Comparison of ENCODE assay signal across 8 cellular contexts in genomic region chr12:47032644-47033043, GRCh38. TPM values are rescaled to one million over a fixed set of nuclear protein-coding genes. Genes with fewer than 3 reads are reported as not detected.
A peak's percentile ranks its signal among the peaks of the same experiment; 100 is the strongest.
DNase-seq lines count a peak whose midpoint lies in the region; ATAC-seq and TF ChIP-seq lines count a peak whose summit lies in the region.

No MANE protein-coding gene starts in this region.

- H3K4me3 Mint-ChIP-seq in MCF 10A (ENCODE audit: unreplicated experiment), result no peak overlapping the region

- no peaks in the 10 kb centered on the region for H3K27me3 Mint-ChIP-seq in MCF 10A (ENCODE audit: insufficient read depth, unreplicated experiment)

- ATAC-seq in GM18861 (IDR thresholded peaks at IDR 0.05; ENCODE audit: unreplicated experiment), result peak; percentile 49
- ATAC-seq in GM19328 (IDR thresholded peaks at IDR 0.05; ENCODE audit: unreplicated experiment), result no peak

- DNase-seq in BJ (ENCODE audit: low read depth) (no peak), NCI-H526 treated with DMSO at 0.1 percent for 48 hours (lab: John Stamatoyannopoulos, UW) (peak; percentile 30), MCF 10A (ENCODE audit: unreplicated experiment) (peak; percentile 62), kidney glomerular epithelial cell (lab: John Stamatoyannopoulos, UW) (peak; percentile 77), tibial artery (no peak), GM19238 (ENCODE audit: insufficient read length, low spot score) (no peak)

- POLR2A ChIA-PET in BJ (lab: Charles Lee), result no interaction called here
- POLR2A ChIA-PET in MCF 10A (lab: Yijun Ruan, JAX), result interaction anchor here (0.7 to 3.5 kb wide), 11 partner anchors 13 to 1042 kb away, joined by 3 to 25 read pairs (median 6); partner anchors contain the start of genes AMIGO2 and PCED1B

- peak overlapping the region; percentile 48 to 62 for H3K27ac ChIP-seq in tibial artery

- no TSS peak for BruUV-seq in MCF 10A (replicated peaks; lab: Mats Ljungman, UMichigan)

- H3K4me1 Mint-ChIP-seq in MCF 10A (ENCODE audit: insufficient read depth, unreplicated experiment), result peaks cover 21% of the 10 kb centered on the region

- H3K36me3 ChIP-seq in BJ (ENCODE audit: control insufficient read depth, insufficient read depth, low read length), result no peaks in the 10 kb centered on the region
- H3K36me3 ChIP-seq in tibial artery, result no peaks in the 10 kb centered on the region

- peaks cover 0 to 18% (median 11%) of the 10 kb centered on the region in 4 donors for H3K4me1 ChIP-seq in tibial artery

- H3K9me3 Mint-ChIP-seq in MCF 10A (ENCODE audit: unreplicated experiment), result no peaks in the 10 kb centered on the region

- H3K27ac Mint-ChIP-seq in MCF 10A (ENCODE audit: low read depth, unreplicated experiment), result peak overlapping the region; percentile 72

- H3K36me3 Mint-ChIP-seq in MCF 10A (ENCODE audit: insufficient read depth, unreplicated experiment), result no peaks in the 10 kb centered on the region

- H3K9me3 ChIP-seq in tibial artery, result no peaks in the 10 kb centered on the region

- TF ChIP-seq CTCF in BJ (IDR thresholded peaks at IDR 0.05; ENCODE audit: insufficient read depth, low read depth, low read length), result peak; percentile 53
- TF ChIP-seq CTCF in MCF 10A (IDR thresholded peaks at IDR 0.05; ENCODE audit: unreplicated experiment), result peak; percentile 51
- TF ChIP-seq CTCF in tibial artery (IDR thresholded peaks at IDR 0.05), result peak; percentile 51 to 85

- intact Hi-C loops in MCF 10A (cut with micrococcal nuclease) (loop anchor here (1.0 to 5.0 kb wide), 6 partner anchors 47 to 654 kb away; partner anchors contain the start of genes AMIGO2 and PCED1B), tibial artery (cut with DNase I; ENCODE audit: low total_unique reads) (loop anchor here (5.0 to 10.0 kb wide), 2 partner anchors 275 to 342 kb away; no protein-coding TSS in a partner anchor)

- H3K27me3 ChIP-seq in BJ (ENCODE audit: control insufficient read depth, insufficient read depth, low read length), result no peaks in the 10 kb centered on the region
- no peaks in the 10 kb centered on the region for H3K27me3 ChIP-seq in tibial artery

- CTCF ChIA-PET in BJ (lab: Yijun Ruan, JAX), result interaction anchor here (0.7 to 3.6 kb wide), 26 partner anchors 9 to 710 kb away, joined by 3 to 38 read pairs (median 4); partner anchors contain the start of gene PCED1B
- CTCF ChIA-PET in MCF 10A (lab: Yijun Ruan, JAX), result interaction anchor here (0.6 to 4.5 kb wide), 48 partner anchors 8 to 1489 kb away, joined by 3 to 69 read pairs (median 4); partner anchors contain the start of genes AMIGO2 and PCED1B

- no peak overlapping the region for H3K4me3 ChIP-seq in BJ (ENCODE audit: low read depth, low read length)
- H3K4me3 ChIP-seq in tibial artery, result peak overlapping the region in 1 of 2 donors; percentile 11

RNA-seq across cellular contexts. Expression of gene PCED1B, which starts 46.8 kb away (rescaled TPM):
- polyA plus RNA-seq in BJ (2011; rRNA removed), result 4.8 and 7.8 TPM in 2 replicates
- polyA minus RNA-seq in BJ (2011; rRNA and poly(A)+ RNA removed), result 3.7 and 4.9 TPM in 2 replicates
- 5.1 and 9.6 TPM in 2 replicates for total RNA-seq in MCF 10A (2022)

RNA-seq across cellular contexts. Expression of gene AMIGO2, which starts 47.1 kb away (rescaled TPM):
- 107 and 149 TPM in 2 replicates for polyA plus RNA-seq in BJ (2011; rRNA removed)
- polyA minus RNA-seq in BJ (2011; rRNA and poly(A)+ RNA removed), result 49.9 and 65.5 TPM in 2 replicates
- 13.0 and 32.6 TPM in 2 replicates for total RNA-seq in MCF 10A (2022)

Comparison
In these comparisons a context has a peak if more than half of its experiments do, and no peak if none do; other contexts are left out.
1. DNase-seq: peak in NCI-H526 treated with DMSO at 0.1 percent for 48 hours (single experiment), MCF 10A (single experiment) and kidney glomerular epithelial cell (single experiment); none in BJ (single experiment), tibial artery (0 of 2) and GM19238 (single experiment).
2. Peak in every context shown above with its lines, with median percentiles within 50 percentile points of each other: CTCF ChIP-seq.